Comparison of ENCODE assay signal across 17 cellular contexts in the genomic region with DNA sequence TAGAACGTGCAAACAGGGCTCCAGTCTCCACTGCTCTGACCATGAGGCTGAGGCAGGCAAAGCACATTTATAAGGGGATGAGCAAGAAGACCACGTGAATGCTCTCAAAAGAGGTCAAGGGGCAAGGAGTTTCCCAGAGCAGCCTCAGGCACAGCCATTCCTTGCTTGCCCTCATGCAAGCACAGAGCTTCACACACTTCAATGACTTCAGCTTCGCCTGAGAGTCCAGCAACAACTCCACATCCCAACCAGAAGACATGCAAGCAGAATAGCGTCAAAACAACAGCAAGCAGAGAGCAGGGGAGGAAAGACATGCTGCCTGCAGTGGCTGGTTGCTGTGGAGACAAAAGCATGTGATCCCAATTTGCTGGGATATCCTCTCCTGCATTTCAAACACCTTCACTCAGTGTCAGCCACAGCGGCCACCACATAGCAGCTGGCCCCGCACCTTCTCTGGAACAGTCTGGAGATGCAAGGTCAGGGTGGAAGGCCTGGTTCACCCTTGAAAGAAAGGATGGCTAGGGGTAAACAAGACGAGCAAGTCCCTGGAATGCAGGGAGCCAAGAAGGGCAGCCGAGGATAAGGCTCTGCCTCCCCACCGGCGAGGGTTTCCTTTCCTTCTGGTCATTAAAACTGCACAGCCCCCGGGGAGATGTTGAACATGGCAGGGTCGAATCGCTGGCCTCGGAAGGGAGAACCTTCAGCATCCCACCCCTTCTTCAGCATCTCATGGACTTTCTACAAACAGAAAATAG.
DNase-seq lines count a peak whose midpoint lies in the region; FAIRE-seq and TF ChIP-seq lines count a peak whose summit lies in the region.
"Had no signal": no experiment of that assay in that cellular context is flagged by ENCODE, and none has a peak within 500 bp of the region (broad histone marks: within the 10 kb centered on the region; RNA-seq: fewer than 3 reads in every experiment).

No MANE protein-coding gene starts in this region.

- H4K91ac ChIP-seq in H9 (ENCODE audit: insufficient read length, low read depth, low read length) = no peak overlapping the region

- no peak for TF ChIP-seq CTCF in H9 (conservative IDR thresholded peaks at IDR 0.05)
- no peak for TF ChIP-seq CTCF in bronchial epithelial cell (IDR thresholded peaks at IDR 0.05; ENCODE audit: insufficient read depth, low read length, severe bottlenecking)
- TF ChIP-seq CTCF in parathyroid adenoma (IDR thresholded peaks at IDR 0.05) = no peak
- no peak for TF ChIP-seq CTCF in PC-9 (conservative IDR thresholded peaks at IDR 0.05)

- no peak overlapping the region for H3K23ac ChIP-seq in H9 (ENCODE audit: insufficient read length, low read depth, low read length)

- H3K4me1 Mint-ChIP-seq in H9 = no peaks in the 10 kb centered on the region

- no peaks in the 10 kb centered on the region for H3K79me1 ChIP-seq in H9 (ENCODE audit: insufficient read depth, low read depth, low read length, poor library complexity, severe bottlenecking)

- H3K9me3 Mint-ChIP-seq in H9 = no peaks in the 10 kb centered on the region
- H3K9me3 Mint-ChIP-seq: naive thymus-derived CD8-positive, alpha-beta T cell; T-helper 1 cell treated with Interleukin-12 subunit alpha and Interleukin-12 subunit beta and Interleukin-4 antibody, amounts not matched to agents 30 μg/mL and 1 μg/mL, for 36 hours had no signal

- no peak overlapping the region for H2AFZ ChIP-seq in H9 (ENCODE audit: low read length)
- H2AFZ ChIP-seq in parathyroid adenoma = peak overlapping the region; percentile 38
- no peak overlapping the region for H2AFZ ChIP-seq in PC-9

- H4K8ac ChIP-seq in H9 (replicated peaks; ENCODE audit: insufficient read length, low read depth, low read length) = no peak overlapping the region

- CTCF ChIA-PET in PC-9 (lab: Charles Lee) = no interaction called here

- H3K79me2 ChIP-seq in H9 (ENCODE audit: insufficient read depth, low read length) = no peaks in the 10 kb centered on the region
- peaks cover 1% of the 10 kb centered on the region for H3K79me2 ChIP-seq in parathyroid adenoma
- no peaks in the 10 kb centered on the region for H3K79me2 ChIP-seq in PC-9 (ENCODE audit: low read depth)

- H3K27me3 ChIP-seq in H9 (ENCODE audit: insufficient read depth, low read length) (no peaks in the 10 kb centered on the region), bronchial epithelial cell (ENCODE audit: control insufficient read depth, insufficient read depth, low read length) (no peaks in the 10 kb centered on the region), parathyroid adenoma (ENCODE audit: control insufficient read depth, insufficient read depth, low read length) (no peaks in the 10 kb centered on the region), PC-9 (ENCODE audit: insufficient read depth, low read depth) (no peaks in the 10 kb centered on the region)
- H3K27me3 ChIP-seq: cardiac muscle cell, heart left ventricle had no signal

- no peak overlapping the region for H2BK15ac ChIP-seq in H9 (ENCODE audit: low read depth, low read length)

- H3K56ac ChIP-seq in H9 (ENCODE audit: insufficient read length, low read depth, low read length) = no peak overlapping the region

- H2BK12ac ChIP-seq in H9 (ENCODE audit: insufficient read length, low read depth, low read length) = no peak overlapping the region

- H2BK5ac ChIP-seq in H9 (ENCODE audit: insufficient read length, low read length) = no peak overlapping the region

- H3F3A ChIP-seq in PC-9 (ENCODE audit: insufficient read depth, low read depth) = no peaks in the 10 kb centered on the region; the same call in 1 of the 2 replicates

- H4K20me1 ChIP-seq in H9 (ENCODE audit: control insufficient read depth, insufficient read depth, insufficient read length) (no peaks in the 10 kb centered on the region), PC-9 (ENCODE audit: insufficient read depth) (no peaks in the 10 kb centered on the region)

- POLR2A ChIA-PET in PC-9 (lab: Charles Lee; ENCODE audit: unreplicated experiment) = no interaction called here

- no TSS peak for BruUV-seq in PC-9 (replicated peaks; lab: Mats Ljungman, UMichigan)

- H3K36me3 Mint-ChIP-seq in H9 (ENCODE audit: insufficient read depth in 1 of 3, low read depth in 3 of 3) = peaks cover 6 to 33% (median 22%) of the 10 kb centered on the region in 3 experiments; a peak in 6 of 7 replicates

- H3K4me3 ChIP-seq in bronchial epithelial cell (ENCODE audit: low read depth, low read length) (no peak overlapping the region), parathyroid adenoma (ENCODE audit: low read depth, low read length) (no peak overlapping the region), PC-9 (no peak overlapping the region)
- H3K4me3 ChIP-seq: cardiac muscle cell, heart left ventricle, thoracic aorta had no signal

- H2BK120ac ChIP-seq in H9 (ENCODE audit: low read depth, low read length, poor library complexity, severe bottlenecking) = no peak overlapping the region

- H3K27ac ChIP-seq in H9 (ENCODE audit: insufficient read length, low read depth, low read length) (no peak overlapping the region), parathyroid adenoma (peak overlapping the region; percentile 96), PC-9 (no peak overlapping the region)
- H3K27ac ChIP-seq: cardiac muscle cell, heart left ventricle had no signal

- no peak overlapping the region for H3K27ac Mint-ChIP-seq in H9
- H3K27ac Mint-ChIP-seq: T-helper 1 cell treated with Interleukin-12 subunit alpha and Interleukin-12 subunit beta and Interleukin-4 antibody, amounts not matched to agents 30 μg/mL and 1 μg/mL, for 36 hours had no signal

- DNase-seq in H9 = peak; percentile 10
- DNase-seq in bronchial epithelial cell (ENCODE audit: low read depth) = no peak
- DNase-seq in head of caudate nucleus = peak in 27 of 42 donors; percentile 29 to 75 (median 56)
- DNase-seq in PC-9 = no peak
- no peak for DNase-seq in LoVo (ENCODE audit: low spot score)
- no peak for DNase-seq in glomerular visceral epithelial cell (ENCODE audit: extremely low spot score)
- no peak for DNase-seq in DMS114 treated with DMSO at 0.1 percent for 48 hours (lab: John Stamatoyannopoulos, UW; ENCODE audit: unreplicated experiment)
- DNase-seq: activated T-cell treated with anti-CD3 and anti-CD28 coated beads for 4 hours; NCI-H1436 treated with DMSO at 0.1 percent for 48 hours; NK-92 treated with Interleukin-12 subunit alpha and Interleukin-12 subunit beta, amount 100 ng/mL, for 24 hours had no signal

- H3K4me2 ChIP-seq in H9 (ENCODE audit: insufficient read depth, insufficient read length, low read length) (no peak overlapping the region), parathyroid adenoma (ENCODE audit: low read length) (peak overlapping the region; percentile 39), PC-9 (no peak overlapping the region)

- no peaks in the 10 kb centered on the region for H3K23me2 ChIP-seq in H9 (ENCODE audit: insufficient read length, low read depth, low read length, poor library complexity, severe bottlenecking)

- no peak overlapping the region for H3K4me3 Mint-ChIP-seq in H9
- H3K4me3 Mint-ChIP-seq: T-helper 1 cell treated with Interleukin-12 subunit alpha and Interleukin-12 subunit beta and Interleukin-4 antibody, amounts not matched to agents 30 μg/mL and 1 μg/mL, for 36 hours had no signal

- H3K4ac ChIP-seq in H9 (ENCODE audit: low read depth, low read length) = no peak overlapping the region

- H3K4me1 ChIP-seq in H9 (ENCODE audit: insufficient read depth, low read length) (no peaks in the 10 kb centered on the region), parathyroid adenoma (peaks cover 88% of the 10 kb centered on the region), PC-9 (replicated peaks; ENCODE audit: insufficient read depth) (peaks cover 11% of the 10 kb centered on the region)

- H3T11ph ChIP-seq in H9 (ENCODE audit: low read length) = no peak overlapping the region

- H3K36me3 ChIP-seq in bronchial epithelial cell (ENCODE audit: control insufficient read depth, insufficient read depth, low read length) = peaks cover 20% of the 10 kb centered on the region
- H3K36me3 ChIP-seq in parathyroid adenoma (ENCODE audit: control insufficient read depth, insufficient read depth, low read length) = no peaks in the 10 kb centered on the region
- 0 out of 2 replicates have a peak, but pooled peaks cover 10% of the 10 kb centered on the region for H3K36me3 ChIP-seq in PC-9 (ENCODE audit: low read depth)

- no peak overlapping the region for H2BK20ac ChIP-seq in H9 (ENCODE audit: low read depth, low read length, poor library complexity, severe bottlenecking)

- no peaks in the 10 kb centered on the region for H3K27me3 Mint-ChIP-seq in H9 (ENCODE audit: low read depth)
- H3K27me3 Mint-ChIP-seq: naive thymus-derived CD8-positive, alpha-beta T cell had no signal

- intact Hi-C loops in head of caudate nucleus (cut with DNase I) (no loop called here), PC-9 (cut with micrococcal nuclease; ENCODE audit: unreplicated experiment) (no loop called here)

- no peak overlapping the region for H4K5ac ChIP-seq in H9 (ENCODE audit: insufficient read length, low read depth, low read length)

- H3K9me3 ChIP-seq in H9 (ENCODE audit: control insufficient read depth, low read depth, low read length) (no peaks in the 10 kb centered on the region), parathyroid adenoma (ENCODE audit: control insufficient read depth, low read length) (no peaks in the 10 kb centered on the region), PC-9 (ENCODE audit: insufficient read depth, low read depth) (no peaks in the 10 kb centered on the region)
- H3K9me3 ChIP-seq: heart left ventricle, thoracic aorta had no signal

- no CpG with 5 or more reads among the region's 14 CpGs for WGBS in H9 (ENCODE audit: extremely low coverage, insufficient read length, low lambda C conversion rate)

- no peak overlapping the region for H3K14ac ChIP-seq in H9 (ENCODE audit: insufficient read depth, low read length)

- FAIRE-seq in bronchial epithelial cell (lab: Jason Lieb, UNC) = peak; percentile 50
- FAIRE-seq: kidney had no signal

- no peak overlapping the region for H2AK5ac ChIP-seq in H9 (ENCODE audit: insufficient read length, low read length)

- no peaks in the 10 kb centered on the region for H3K9me2 ChIP-seq in PC-9 (ENCODE audit: insufficient read depth)

- H3K18ac ChIP-seq in H9 (ENCODE audit: insufficient read length, low read depth, low read length) = no peak overlapping the region

- H3K9ac ChIP-seq in H9 (ENCODE audit: extremely low read depth, insufficient read length, low read length) (no peak overlapping the region), parathyroid adenoma (no peak overlapping the region)

Comparison
In these comparisons a context has a peak if more than half of its experiments do, and no peak if none do; other contexts are left out.
1. DNase-seq: peak in H9 (single experiment) and head of caudate nucleus (27 of 42); none in bronchial epithelial cell (single experiment), PC-9 (0 of 2), LoVo (single experiment), glomerular visceral epithelial cell (single experiment) and DMS114 treated with DMSO at 0.1 percent for 48 hours (single experiment).